1 cellular context compared by ENCODE assay signal in genomic region chr11:119121008-119121810, GRCh38.
TF ChIP-seq lines count a peak whose summit lies in the region.

Gene HINFP (plus strand): TSS chr11:119121580. CDS start chr11:119126945, 5,365 bp downstream.

TF ChIP-seq in K562, 482 proteins besides CTCF, POLR2A, EP300 and RAD21 (continued from another document and continues in another):
- TF ChIP-seq E2F4 (CRISPR knock-in tag; IDR thresholded peaks at IDR 0.05; ENCODE audit: low read depth) = no peak
- no peak for TF ChIP-seq SRSF7 (optimal IDR thresholded peaks at IDR 0.05; ENCODE audit: low read depth, low read length)
- TF ChIP-seq NELFE (IDR thresholded peaks at IDR 0.05; ENCODE audit: insufficient read depth, insufficient read length) = no peak
- no peak for TF ChIP-seq PCBP1 (IDR thresholded peaks at IDR 0.05; ENCODE audit: low read depth, low read length, poor library complexity, severe bottlenecking)
- peak; percentile 98 for TF ChIP-seq MAX (CRISPR knock-in tag; IDR thresholded peaks at IDR 0.05)
- no peak for TF ChIP-seq RBM14 (IDR thresholded peaks at IDR 0.05; ENCODE audit: borderline replicate concordance, insufficient read depth, low read depth, low read length)
- TF ChIP-seq RAD51 (IDR thresholded peaks at IDR 0.05; ENCODE audit: borderline replicate concordance, low read depth) = peak; percentile 98
- TF ChIP-seq MXD1 (CRISPR knock-in tag; IDR thresholded peaks at IDR 0.05; ENCODE audit: borderline replicate concordance, poor library complexity, severe bottlenecking) = peak; percentile 39
- TF ChIP-seq TAF1 (IDR thresholded peaks at IDR 0.05; ENCODE audit: control insufficient read depth, extremely low read depth, insufficient read depth, low read length, severe bottlenecking) = no peak
- peak; percentile 89 for TF ChIP-seq ASH1L (IDR thresholded peaks at IDR 0.05; ENCODE audit: borderline replicate concordance, low read depth, partially characterized antibody)
- TF ChIP-seq RBM17 (IDR thresholded peaks at IDR 0.05; ENCODE audit: borderline replicate concordance, low read depth, low read length) = no peak
- TF ChIP-seq ARID3A (IDR thresholded peaks at IDR 0.05; ENCODE audit: borderline replicate concordance, low read depth, low read length) = no peak
- TF ChIP-seq HDAC1 (IDR thresholded peaks at IDR 0.05) = peak in 1 of 2 experiments; percentile 67; a peak in 2 of 4 replicates
- 0 out of 2 replicates have a peak, but pooled peaks have one; percentile 59 for TF ChIP-seq HEY1 (CRISPR knock-in tag; IDR thresholded peaks at IDR 0.05; ENCODE audit: borderline replicate concordance)
- peak; percentile 83 for TF ChIP-seq RBFOX2 (IDR thresholded peaks at IDR 0.05; ENCODE audit: low read depth, low read length)
- peak; percentile 86; the same call in 1 of the 2 replicates for TF ChIP-seq PHF8 (IDR thresholded peaks at IDR 0.05; ENCODE audit: borderline replicate concordance, low read length)
- TF ChIP-seq THRAP3 (IDR thresholded peaks at IDR 0.05; ENCODE audit: borderline replicate concordance) = no peak
- no peak for TF ChIP-seq ZNF408 (CRISPR knock-in tag; IDR thresholded peaks at IDR 0.05; ENCODE audit: low read depth)
- no peak for TF ChIP-seq ZNF830 (CRISPR knock-in tag; IDR thresholded peaks at IDR 0.05)
- TF ChIP-seq ETV6 (IDR thresholded peaks at IDR 0.05; ENCODE audit: borderline replicate concordance in 1 of 2, low read depth in 2 of 2, low read length in 1 of 2) = no peak
- TF ChIP-seq ETV6 (CRISPR knock-in tag; IDR thresholded peaks at IDR 0.05; ENCODE audit: borderline replicate concordance) = peak; percentile 68; the same call in 1 of the 2 replicates
- TF ChIP-seq ZNF511 (CRISPR knock-in tag; IDR thresholded peaks at IDR 0.05) = peak; percentile 81; the same call in 1 of the 2 replicates
- peak; percentile 96 for TF ChIP-seq MEIS2 (IDR thresholded peaks at IDR 0.05; ENCODE audit: partially characterized antibody)
- TF ChIP-seq SIN3B (IDR thresholded peaks at IDR 0.05; ENCODE audit: low read depth) = peak; percentile 54; the same call in 1 of the 2 replicates
- no peak; a peak in 1 of 4 replicates for TF ChIP-seq SRF (CRISPR knock-in tag; IDR thresholded peaks at IDR 0.05)
- TF ChIP-seq POLR3G (IDR thresholded peaks at IDR 0.05; ENCODE audit: extremely low read depth, insufficient read length, insufficient replicate concordance) = no peak
- peak; percentile 66; the same call in 1 of the 2 replicates for TF ChIP-seq THAP12 (CRISPR knock-in tag; IDR thresholded peaks at IDR 0.05)
- TF ChIP-seq MTF1 (CRISPR knock-in tag; IDR thresholded peaks at IDR 0.05; ENCODE audit: borderline replicate concordance) = no peak
- no peak for TF ChIP-seq ATF4 (CRISPR knock-in tag; IDR thresholded peaks at IDR 0.05)
- TF ChIP-seq SMC3 (conservative IDR thresholded peaks at IDR 0.05; ENCODE audit: insufficient read depth, low read depth, low read length) = no peak
- peak; percentile 73 for TF ChIP-seq SP2 (IDR thresholded peaks at IDR 0.05; ENCODE audit: extremely low read depth, low read depth, low read length, poor library complexity, severe bottlenecking)
- TF ChIP-seq ZKSCAN1 (IDR thresholded peaks at IDR 0.05; ENCODE audit: low read depth, low read length) = peak; percentile 51; the same call in 1 of the 2 replicates
- TF ChIP-seq CUX1 (CRISPR knock-in tag; IDR thresholded peaks at IDR 0.05) = no peak
- TF ChIP-seq NFIC (IDR thresholded peaks at IDR 0.05) = 0 out of 2 replicates have a peak, but pooled peaks have one; percentile 13
- peak; percentile 90; the same call in 1 of the 2 replicates for TF ChIP-seq E2F5 (CRISPR knock-in tag; IDR thresholded peaks at IDR 0.05)
- peak in 1 of 2 experiments; percentile 47; a peak in 1 of 3 replicates for TF ChIP-seq CBX3 (IDR thresholded peaks at IDR 0.05; ENCODE audit: borderline replicate concordance in 1 of 2, low read length in 2 of 2)
- no peak for TF ChIP-seq HNRNPK (IDR thresholded peaks at IDR 0.05; ENCODE audit: low read depth, low read length, poor library complexity, severe bottlenecking)
- no peak for TF ChIP-seq SRSF9 (IDR thresholded peaks at IDR 0.05; ENCODE audit: borderline replicate concordance, low read depth, low read length)
- peak; percentile 84 for TF ChIP-seq ELF1 (tag; IDR thresholded peaks at IDR 0.05)
- peak; percentile 39 for TF ChIP-seq CCNT2 (IDR thresholded peaks at IDR 0.05; ENCODE audit: borderline replicate concordance, extremely low read depth, insufficient read length, low read depth, low read length)
- peak; percentile 69 for TF ChIP-seq ZNF431 (CRISPR knock-in tag; IDR thresholded peaks at IDR 0.05)
- no peak for TF ChIP-seq KDM1A (IDR thresholded peaks at IDR 0.05)
- no peak for TF ChIP-seq NR3C1 (CRISPR knock-in tag; IDR thresholded peaks at IDR 0.05)
- peak in 1 of 2 experiments; percentile 9; a peak in 1 of 4 replicates for TF ChIP-seq RCOR1 (IDR thresholded peaks at IDR 0.05; ENCODE audit: borderline replicate concordance in 1 of 2, low read depth in 2 of 2, low read length in 2 of 2)
- no peak for TF ChIP-seq RHOXF2B (CRISPR knock-in tag; conservative IDR thresholded peaks at IDR 0.05)
- no peak for TF ChIP-seq HMG20B (CRISPR knock-in tag; IDR thresholded peaks at IDR 0.05)
- TF ChIP-seq REST (CRISPR knock-in tag; IDR thresholded peaks at IDR 0.05; ENCODE audit: low read depth) = no peak; the same call in 1 of the 2 replicates
- TF ChIP-seq NFE2L1 (tag; IDR thresholded peaks at IDR 0.05; ENCODE audit: borderline replicate concordance, low read depth) = no peak
